Comparison of ENCODE assay signal across 16 cellular contexts in genomic region chr10:125370578-125370977, GRCh38.
A peak's percentile ranks its signal among the peaks of the same experiment; 100 is the strongest.
DNase-seq lines count a peak whose midpoint lies in the region; ATAC-seq, FAIRE-seq and TF ChIP-seq lines count a peak whose summit lies in the region.
"Had no signal": no experiment of that assay in that cellular context is flagged by ENCODE, and none has a peak within 500 bp of the region (broad histone marks: within the 10 kb centered on the region; RNA-seq: fewer than 3 reads in every experiment).

No MANE protein-coding gene starts in this region.

- no peak overlapping the region for H3K4me3 ChIP-seq in keratinocyte (ENCODE audit: control insufficient read depth in 2 of 3, extremely low read depth in 1 of 3, insufficient read depth in 2 of 3, low read depth in 1 of 3, low read length in 3 of 3)
- H3K4me3 ChIP-seq: cardiac muscle cell, tibial nerve had no signal

- no peaks in the 10 kb centered on the region for H3K9me1 ChIP-seq in keratinocyte (ENCODE audit: control insufficient read depth, extremely low read depth, insufficient read depth, low read length)

- peak overlapping the region; percentile 13 for H3K4me3 Mint-ChIP-seq in type B pancreatic cell
- H3K4me3 Mint-ChIP-seq: activated naive CD8-positive, alpha-beta T cell; CD4-positive, alpha-beta memory T cell had no signal

- no peaks in the 10 kb centered on the region for H4K20me1 ChIP-seq in keratinocyte (ENCODE audit: control insufficient read depth, extremely low read depth, insufficient read depth, low read length)

- no peaks in the 10 kb centered on the region for H3K36me3 Mint-ChIP-seq in type B pancreatic cell
- H3K36me3 Mint-ChIP-seq: activated naive CD8-positive, alpha-beta T cell; CD4-positive, alpha-beta memory T cell had no signal

- peaks cover 2% of the 10 kb centered on the region for H3K27me3 Mint-ChIP-seq in type B pancreatic cell

- H2AFZ ChIP-seq in keratinocyte (ENCODE audit: control insufficient read depth, low read length): no peak overlapping the region

- H3K9me3 ChIP-seq in keratinocyte (ENCODE audit: control insufficient read depth, low read depth, low read length): no peaks in the 10 kb centered on the region

- H3K9me3 Mint-ChIP-seq in type B pancreatic cell: no peaks in the 10 kb centered on the region

- DNase-seq in NCI-H526 (lab: John Stamatoyannopoulos, UW): peak; percentile 3 to 42
- no peak for DNase-seq in NCI-H526 treated with DMSO at 0.1 percent for 48 hours (lab: John Stamatoyannopoulos, UW)
- DNase-seq in ecto neural progenitor cell (ENCODE audit: low spot score): peak; percentile 88
- no peak for DNase-seq in keratinocyte (ENCODE audit: low read depth, low spot score)
- DNase-seq in type B pancreatic cell (ENCODE audit: extremely low spot score, unreplicated experiment): no peak
- no peak for DNase-seq in NCI-H510A (lab: John Stamatoyannopoulos, UW)
- no peak for DNase-seq in NOMO-1 (lab: John Stamatoyannopoulos, UW; ENCODE audit: unreplicated experiment in 2 of 2)
- DNase-seq: activated CD4-positive, alpha-beta T cell treated with anti-CD3 and anti-CD28 coated beads for 1 hour; CD4-positive, alpha-beta memory T cell; effector CD4-positive, alpha-beta T cell; nucleus accumbens had no signal

- no peaks in the 10 kb centered on the region for H3K4me1 Mint-ChIP-seq in type B pancreatic cell (ENCODE audit: unreplicated experiment)
- H3K4me1 Mint-ChIP-seq: CD4-positive, alpha-beta memory T cell had no signal

- TF ChIP-seq CTCF in keratinocyte (optimal IDR thresholded peaks at IDR 0.05 in 1 of 3, IDR thresholded peaks at IDR 0.05 in 1 of 3, conservative IDR thresholded peaks at IDR 0.05 in 1 of 3; ENCODE audit: extremely low read depth in 1 of 3, insufficient read depth in 2 of 3, low read length in 3 of 3): peak; percentile 25 to 37 (median 32)
- peak; percentile 65 for TF ChIP-seq CTCF in type B pancreatic cell (conservative IDR thresholded peaks at IDR 0.05)

- no peak for ATAC-seq in HG02870 (IDR thresholded peaks at IDR 0.05; ENCODE audit: unreplicated experiment)

- dilution Hi-C loops in keratinocyte (cut with MboI; ENCODE audit: extremely low pct_ligation_motif_present, low sequenced_read_pairs): no loop called here

- H3K9ac ChIP-seq in keratinocyte (ENCODE audit: control insufficient read depth, extremely low read depth, insufficient read depth, low read length): no peak overlapping the region

- H3K27ac Mint-ChIP-seq in type B pancreatic cell: no peak overlapping the region
- H3K27ac Mint-ChIP-seq: activated naive CD8-positive, alpha-beta T cell; CD4-positive, alpha-beta memory T cell had no signal

- no peak for FAIRE-seq in keratinocyte (lab: Jason Lieb, UNC)
- FAIRE-seq: A204.1 had no signal

- H3K4me2 ChIP-seq in keratinocyte (ENCODE audit: control insufficient read depth, extremely low read depth, insufficient read depth, low read depth, low read length): no peak overlapping the region

- no peaks in the 10 kb centered on the region for H3K36me3 ChIP-seq in keratinocyte (ENCODE audit: control insufficient read depth in 2 of 2, extremely low read depth in 1 of 2, insufficient read depth in 2 of 2, low read length in 2 of 2)
- H3K36me3 ChIP-seq: cardiac muscle cell, tibial nerve had no signal

- H3K4me1 ChIP-seq in keratinocyte (ENCODE audit: control insufficient read depth, extremely low read depth, insufficient read depth, low read length): no peaks in the 10 kb centered on the region
- H3K4me1 ChIP-seq: tibial nerve had no signal

- H3K27ac ChIP-seq in keratinocyte (ENCODE audit: control insufficient read depth, insufficient read depth, low read length): no peak overlapping the region
- H3K27ac ChIP-seq: cardiac muscle cell, tibial nerve had no signal

- H3K27me3 ChIP-seq in keratinocyte (ENCODE audit: control insufficient read depth, extremely low read depth, insufficient read depth, low read length): peaks cover 14% of the 10 kb centered on the region
- H3K27me3 ChIP-seq: cardiac muscle cell, tibial nerve had no signal

- H3K79me2 ChIP-seq in keratinocyte (ENCODE audit: control insufficient read depth, insufficient read depth, low read length): no peaks in the 10 kb centered on the region

Comparison
In these comparisons a context has a peak if more than half of its experiments do, and no peak if none do; other contexts are left out.
1. DNase-seq: peak in NCI-H526 (2 of 2) and ecto neural progenitor cell (single experiment); none in NCI-H526 treated with DMSO at 0.1 percent for 48 hours (single experiment), keratinocyte (single experiment), type B pancreatic cell (single experiment), NCI-H510A (single experiment) and NOMO-1 (0 of 2).